Comparison of ENCODE assay signal across 30 cellular contexts in the genomic region with DNA sequence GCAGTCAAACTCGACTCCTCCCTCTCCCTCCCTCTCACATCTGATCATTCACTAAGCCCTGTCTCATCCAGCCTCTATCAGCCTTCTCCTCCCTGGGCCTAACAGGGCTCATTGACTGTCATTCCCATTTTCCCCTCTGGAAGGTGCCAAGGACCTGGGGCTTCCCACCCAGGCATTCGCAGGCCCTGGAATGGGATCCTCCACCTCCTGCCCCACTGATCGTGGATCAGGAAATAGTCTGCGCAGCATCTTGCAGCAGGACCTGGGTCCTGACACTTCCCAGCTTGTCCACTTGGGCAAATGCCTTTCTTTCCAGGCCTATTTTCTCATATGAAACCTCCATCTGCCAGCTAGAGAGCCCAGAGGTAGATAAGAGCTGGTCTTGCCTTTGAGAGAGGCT.
"Had no signal": no experiment of that assay in that cellular context is flagged by ENCODE, and none has a peak within 500 bp of the region (broad histone marks: within the 10 kb centered on the region; RNA-seq: fewer than 3 reads in every experiment).

No MANE protein-coding gene starts in this region.

- H3K36me3 Mint-ChIP-seq: activated naive CD8-positive, alpha-beta T cell; immature natural killer cell; mesothelial cell of epicardium; naive B cell had no signal

- FAIRE-seq: bronchial epithelial cell, colon, endometrium, kidney had no signal

- H3K4me3 Mint-ChIP-seq: activated naive CD8-positive, alpha-beta T cell; activated T-cell treated with anti-CD3 and anti-CD28 coated beads, Interleukin-2, amount 50 U/mL, for 72 hours; central memory CD8-positive, alpha-beta T cell; immature natural killer cell; mesothelial cell of epicardium; neural crest cell had no signal

- H3K9me3 ChIP-seq: gastroesophageal sphincter, tibial nerve had no signal

- H3K36me3 ChIP-seq: gastroesophageal sphincter, tibial nerve had no signal

- H3K27me3 ChIP-seq: tibial nerve had no signal

- H3K4me3 ChIP-seq: gastroesophageal sphincter, tibial nerve had no signal

- H3K4me1 ChIP-seq: gastroesophageal sphincter, tibial nerve had no signal

- H3K4me1 Mint-ChIP-seq: central memory CD8-positive, alpha-beta T cell; immature natural killer cell; mesothelial cell of epicardium; naive B cell had no signal

- H3K9me3 Mint-ChIP-seq: activated T-cell treated with anti-CD3 and anti-CD28 coated beads, Interleukin-2, amount 50 U/mL, for 72 hours; central memory CD8-positive, alpha-beta T cell; immature natural killer cell; mesothelial cell of epicardium; naive B cell; neural crest cell had no signal

- H3K27ac Mint-ChIP-seq: activated naive CD8-positive, alpha-beta T cell; activated T-cell treated with anti-CD3 and anti-CD28 coated beads, Interleukin-2, amount 50 U/mL, for 72 hours; immature natural killer cell; mesothelial cell of epicardium had no signal

- H3K27ac ChIP-seq: gastroesophageal sphincter, tibial nerve had no signal

- DNase-seq: activated CD4-positive, alpha-beta T cell treated with anti-CD3 and anti-CD28 coated beads for 4 hours; activated CD4-positive, alpha-beta T cell treated with anti-CD3 and anti-CD28 coated beads, Interleukin-2, amount 50 U/mL, for 4 hours; activated CD4-positive, CD25-positive, alpha-beta regulatory T cell; activated effector memory CD4-positive, alpha-beta T cell treated with Interleukin-2 at 50 U/mL for 16 hours; activated naive CD4-positive, alpha-beta T cell treated with Interleukin-2 at 50 U/mL for 16 hours; activated T-cell treated with anti-CD3 and anti-CD28 coated beads for 4 hours; activated T-cell treated with anti-CD3 and anti-CD28 coated beads, Interleukin-2, amount 50 U/mL, for 72 hours; anterior cingulate cortex; dermis blood vessel endothelial cell; effector CD4-positive, alpha-beta T cell; head of caudate nucleus; hippocampal formation; immature natural killer cell; kidney; left colon; mammary epithelial cell; naive B cell; right cardiac atrium; stimulated activated CD4-positive, alpha-beta T cell treated with anti-CD3 and anti-CD28 coated beads, Interleukin-15, amount 100 ng/mL, for 24 hours; stimulated activated naive CD4-positive, alpha-beta T cell treated with Interleukin-2 at 50 U/mL for 16 hours; T-helper 2 cell had no signal
